10 cellular contexts compared by ENCODE assay signal in genomic region chr20:3165473-3166337, GRCh38.
DNase-seq lines count a peak whose midpoint lies in the region; ATAC-seq and TF ChIP-seq lines count a peak whose summit lies in the region.
"Had no signal": no experiment of that assay in that cellular context is flagged by ENCODE, and none has a peak within 500 bp of the region (broad histone marks: within the 10 kb centered on the region; RNA-seq: fewer than 3 reads in every experiment).

No MANE protein-coding gene starts in this region.

- no peaks in the 10 kb centered on the region for H3K36me3 ChIP-seq in rectal smooth muscle tissue (ENCODE audit: control insufficient read depth, insufficient read depth, low read length)

- H3K4me1 ChIP-seq in rectal smooth muscle tissue (ENCODE audit: control insufficient read depth, insufficient read depth, low read length) = no peaks in the 10 kb centered on the region

- DNase-seq in GF-D8 (lab: John Stamatoyannopoulos, UW) = peak; percentile 18
- DNase-seq in NCI-H2196 treated with DMSO at 0.1 percent for 48 hours (lab: John Stamatoyannopoulos, UW; ENCODE audit: unreplicated experiment) = peak; percentile 85
- DNase-seq in epithelial cell of esophagus (ENCODE audit: low read depth) = peak; percentile 20
- DNase-seq in cerebellar nuclear complex (lab: John Stamatoyannopoulos, UW) = no peak
- DNase-seq in HUDEP-2 (lab: John Stamatoyannopoulos, UW; ENCODE audit: unreplicated experiment in 76 of 76) = no peak
- DNase-seq: GOT3 had no signal

- no peaks in the 10 kb centered on the region for H3K27me3 ChIP-seq in rectal smooth muscle tissue (ENCODE audit: control insufficient read depth, insufficient read depth, low read length)

- no peak for ATAC-seq in HG02973 (IDR thresholded peaks at IDR 0.05; ENCODE audit: unreplicated experiment)
- no peak for ATAC-seq in GM18519 (IDR thresholded peaks at IDR 0.05; ENCODE audit: low FRiP score, unreplicated experiment)

- no peak overlapping the region for H3K27ac ChIP-seq in rectal smooth muscle tissue (ENCODE audit: low read depth, low read length)
- H3K27ac ChIP-seq: SK-N-MC had no signal

- H3K4me3 ChIP-seq in epithelial cell of esophagus (ENCODE audit: low read length) = no peak overlapping the region
- H3K4me3 ChIP-seq in rectal smooth muscle tissue (ENCODE audit: low read length) = peak overlapping the region; percentile 21
- H3K4me3 ChIP-seq: SK-N-MC had no signal

- H3K9ac ChIP-seq in rectal smooth muscle tissue (ENCODE audit: low read length) = no peak overlapping the region

- TF ChIP-seq CTCF in epithelial cell of esophagus (IDR thresholded peaks at IDR 0.05; ENCODE audit: insufficient read depth, low read depth, low read length, missing control alignments) = no peak

Comparison
In these comparisons a context has a peak if more than half of its experiments do, and no peak if none do; other contexts are left out.
1. DNase-seq: peak in GF-D8 (single experiment), NCI-H2196 treated with DMSO at 0.1 percent for 48 hours (single experiment) and epithelial cell of esophagus (single experiment); none in cerebellar nuclear complex (0 of 2) and HUDEP-2 (0 of 76).